ENCODE assay signal across 10 cellular contexts in the genomic region with DNA sequence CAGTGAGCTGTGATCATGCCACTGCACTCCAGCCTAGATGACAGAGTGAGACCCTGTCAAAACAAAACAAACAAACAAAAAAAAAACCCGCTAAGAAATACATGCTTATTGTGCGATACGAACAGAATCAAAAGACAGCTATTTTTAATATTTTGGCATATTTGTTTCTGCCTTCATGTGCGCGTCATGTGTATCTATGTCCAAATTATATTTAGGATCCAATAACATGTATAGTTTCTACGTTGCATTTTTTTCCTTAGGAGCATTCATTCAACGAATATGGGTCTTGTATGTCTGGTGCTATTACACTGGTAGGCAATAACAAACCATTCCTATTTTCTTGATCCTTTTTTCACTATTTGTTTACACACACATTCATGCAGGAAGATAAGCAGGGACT. TPM values are rescaled to one million over a fixed set of nuclear protein-coding genes. Genes with fewer than 3 reads are reported as not detected.
DNase-seq lines count a peak whose midpoint lies in the region; ATAC-seq and TF ChIP-seq lines count a peak whose summit lies in the region.
"Had no signal": no experiment of that assay in that cellular context is flagged by ENCODE, and none has a peak within 500 bp of the region (broad histone marks: within the 10 kb centered on the region; RNA-seq: fewer than 3 reads in every experiment).

No MANE protein-coding gene starts in this region.

- H3K4me2 ChIP-seq in PC-9: peak overlapping the region; percentile 94

- no peaks in the 10 kb centered on the region for H3K9me3 Mint-ChIP-seq in progenitor cell of endocrine pancreas (ENCODE audit: low read depth)

- ATAC-seq in HG02678 (IDR thresholded peaks at IDR 0.05; ENCODE audit: unreplicated experiment) (no peak), GM18867 (IDR thresholded peaks at IDR 0.05; ENCODE audit: unreplicated experiment) (no peak)

- peak overlapping the region; percentile 96; the same call in 1 of the 2 replicates for H3K27ac ChIP-seq in PC-9
- peak overlapping the region in 1 of 2 donors; percentile 31 for H3K27ac ChIP-seq in esophagus (ENCODE audit: low read depth in 2 of 2, low read length in 1 of 2)

- peak overlapping the region; percentile 82 for H3K4me3 ChIP-seq in GM12865 (ENCODE audit: low read depth, low read length)
- peak overlapping the region; percentile 91 for H3K4me3 ChIP-seq in PC-9
- H3K4me3 ChIP-seq in esophagus (ENCODE audit: low read depth in 1 of 2, low read length in 2 of 2): peak overlapping the region; percentile 42 to 91

- no peak overlapping the region for H2AFZ ChIP-seq in PC-9

- H3K4me1 Mint-ChIP-seq in progenitor cell of endocrine pancreas (ENCODE audit: low read depth): peaks cover 56% of the 10 kb centered on the region

- TF ChIP-seq CTCF in GM12865 (IDR thresholded peaks at IDR 0.05; ENCODE audit: insufficient read depth, low read depth, low read length, missing control alignments): no peak
- TF ChIP-seq CTCF in PC-9 (conservative IDR thresholded peaks at IDR 0.05): no peak
- TF ChIP-seq CTCF in progenitor cell of endocrine pancreas (IDR thresholded peaks at IDR 0.05; ENCODE audit: unreplicated experiment): no peak

- POLR2A ChIA-PET in PC-9 (lab: Charles Lee; ENCODE audit: unreplicated experiment): no interaction called here

- peak overlapping the region; percentile 99 for H3K4me3 Mint-ChIP-seq in progenitor cell of endocrine pancreas (ENCODE audit: low read depth)

- intact Hi-C loops in PC-9 (cut with micrococcal nuclease; ENCODE audit: unreplicated experiment): loop anchor here (2.0 to 5.0 kb wide), 3 partner anchors 37 to 701 kb away; partner anchors contain the start of genes PFKFB2 and YOD1

- no peaks in the 10 kb centered on the region for H3K36me3 Mint-ChIP-seq in progenitor cell of endocrine pancreas (ENCODE audit: insufficient read depth)

- CTCF ChIA-PET in PC-9 (lab: Charles Lee): no interaction called here

- H3F3A ChIP-seq in PC-9 (ENCODE audit: insufficient read depth, low read depth): peaks cover 53% of the 10 kb centered on the region

- H4K20me1 ChIP-seq in PC-9 (ENCODE audit: insufficient read depth): peaks cover 41% of the 10 kb centered on the region

- DNase-seq in GM12865 (ENCODE audit: low read depth) (no peak), PC-9 (no peak), progenitor cell of endocrine pancreas (ENCODE audit: low spot score, unreplicated experiment) (no peak), pons (ENCODE audit: low spot score) (no peak), cerebellum (ENCODE audit: low spot score) (no peak)
- DNase-seq: SHP77 treated with DMSO at 0.1 percent for 48 hours had no signal

- H3K9me3 ChIP-seq in PC-9 (ENCODE audit: insufficient read depth, low read depth) (no peaks in the 10 kb centered on the region), esophagus (ENCODE audit: control insufficient read depth in 2 of 2, insufficient read depth in 1 of 2, low read depth in 1 of 2, low read length in 1 of 2) (no peaks in the 10 kb centered on the region)
- H3K9me3 ChIP-seq: tibial nerve had no signal

- BruUV-seq in PC-9 (replicated peaks; lab: Mats Ljungman, UMichigan): no TSS peak

- H3K27ac Mint-ChIP-seq in progenitor cell of endocrine pancreas: peak overlapping the region; percentile 99

- peaks cover 68% of the 10 kb centered on the region for H3K4me1 ChIP-seq in PC-9 (replicated peaks; ENCODE audit: insufficient read depth)
- peaks cover 2 to 6% of the 10 kb centered on the region in 2 donors for H3K4me1 ChIP-seq in esophagus (ENCODE audit: control insufficient read depth in 2 of 2, insufficient read depth in 2 of 2, low read length in 1 of 2)

- H3K27me3 ChIP-seq in PC-9 (ENCODE audit: insufficient read depth, low read depth) (no peaks in the 10 kb centered on the region), esophagus (ENCODE audit: control insufficient read depth in 1 of 2, insufficient read depth in 2 of 2, low read length in 2 of 2) (no peaks in the 10 kb centered on the region)
- H3K27me3 ChIP-seq: tibial nerve had no signal

- H3K36me3 ChIP-seq in PC-9 (ENCODE audit: low read depth) (peaks cover 16% of the 10 kb centered on the region), esophagus (ENCODE audit: control insufficient read depth in 2 of 2, insufficient read depth in 2 of 2, low read length in 1 of 2) (no peaks in the 10 kb centered on the region)

- 53 to 64% methylated on average over 7 of the region's 7 CpGs for WGBS in esophagus, 2 donors

- H3K79me2 ChIP-seq in PC-9 (ENCODE audit: low read depth): peaks cover 76% of the 10 kb centered on the region

- no peaks in the 10 kb centered on the region for H3K27me3 Mint-ChIP-seq in progenitor cell of endocrine pancreas

- H3K9me2 ChIP-seq in PC-9 (ENCODE audit: insufficient read depth): no peaks in the 10 kb centered on the region

RNA-seq across cellular contexts. Expression of gene CD46, which starts 1.8 kb away (rescaled TPM):
- total RNA-seq in PC-9 (2021): 149 and 214 TPM in 2 replicates
- 100 to 1,000 TPM in 1 of 2 donors, 10 to 100 TPM in 1; 79.6 to 154 TPM for polyA plus RNA-seq in esophagus
- total RNA-seq in progenitor cell of endocrine pancreas: 214 and 230 TPM in 2 replicates
- 121 TPM for total RNA-seq in cerebellum
